ENCODE assay signal across 1 cellular context in genomic region chr16:11797166-11797956, GRCh38.
TF ChIP-seq lines count a peak whose summit lies in the region.

A gene with protein sequence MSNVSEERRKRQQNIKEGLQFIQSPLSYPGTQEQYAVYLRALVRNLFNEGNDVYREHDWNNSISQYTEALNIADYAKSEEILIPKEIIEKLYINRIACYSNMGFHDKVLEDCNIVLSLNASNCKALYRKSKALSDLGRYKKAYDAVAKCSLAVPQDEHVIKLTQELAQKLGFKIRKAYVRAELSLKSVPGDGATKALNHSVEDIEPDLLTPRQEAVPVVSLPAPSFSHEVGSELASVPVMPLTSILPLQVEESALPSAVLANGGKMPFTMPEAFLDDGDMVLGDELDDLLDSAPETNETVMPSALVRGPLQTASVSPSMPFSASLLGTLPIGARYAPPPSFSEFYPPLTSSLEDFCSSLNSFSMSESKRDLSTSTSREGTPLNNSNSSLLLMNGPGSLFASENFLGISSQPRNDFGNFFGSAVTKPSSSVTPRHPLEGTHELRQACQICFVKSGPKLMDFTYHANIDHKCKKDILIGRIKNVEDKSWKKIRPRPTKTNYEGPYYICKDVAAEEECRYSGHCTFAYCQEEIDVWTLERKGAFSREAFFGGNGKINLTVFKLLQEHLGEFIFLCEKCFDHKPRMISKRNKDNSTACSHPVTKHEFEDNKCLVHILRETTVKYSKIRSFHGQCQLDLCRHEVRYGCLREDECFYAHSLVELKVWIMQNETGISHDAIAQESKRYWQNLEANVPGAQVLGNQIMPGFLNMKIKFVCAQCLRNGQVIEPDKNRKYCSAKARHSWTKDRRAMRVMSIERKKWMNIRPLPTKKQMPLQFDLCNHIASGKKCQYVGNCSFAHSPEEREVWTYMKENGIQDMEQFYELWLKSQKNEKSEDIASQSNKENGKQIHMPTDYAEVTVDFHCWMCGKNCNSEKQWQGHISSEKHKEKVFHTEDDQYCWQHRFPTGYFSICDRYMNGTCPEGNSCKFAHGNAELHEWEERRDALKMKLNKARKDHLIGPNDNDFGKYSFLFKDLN (minus strand): TSS chr16:11797258. CDS start chr16:11782354, 14,904 bp downstream.

TF ChIP-seq in HepG2, 621 proteins besides CTCF, POLR2A, EP300 and RAD21 (continued from another document and continues in another):
- TF ChIP-seq, protein P1, sequence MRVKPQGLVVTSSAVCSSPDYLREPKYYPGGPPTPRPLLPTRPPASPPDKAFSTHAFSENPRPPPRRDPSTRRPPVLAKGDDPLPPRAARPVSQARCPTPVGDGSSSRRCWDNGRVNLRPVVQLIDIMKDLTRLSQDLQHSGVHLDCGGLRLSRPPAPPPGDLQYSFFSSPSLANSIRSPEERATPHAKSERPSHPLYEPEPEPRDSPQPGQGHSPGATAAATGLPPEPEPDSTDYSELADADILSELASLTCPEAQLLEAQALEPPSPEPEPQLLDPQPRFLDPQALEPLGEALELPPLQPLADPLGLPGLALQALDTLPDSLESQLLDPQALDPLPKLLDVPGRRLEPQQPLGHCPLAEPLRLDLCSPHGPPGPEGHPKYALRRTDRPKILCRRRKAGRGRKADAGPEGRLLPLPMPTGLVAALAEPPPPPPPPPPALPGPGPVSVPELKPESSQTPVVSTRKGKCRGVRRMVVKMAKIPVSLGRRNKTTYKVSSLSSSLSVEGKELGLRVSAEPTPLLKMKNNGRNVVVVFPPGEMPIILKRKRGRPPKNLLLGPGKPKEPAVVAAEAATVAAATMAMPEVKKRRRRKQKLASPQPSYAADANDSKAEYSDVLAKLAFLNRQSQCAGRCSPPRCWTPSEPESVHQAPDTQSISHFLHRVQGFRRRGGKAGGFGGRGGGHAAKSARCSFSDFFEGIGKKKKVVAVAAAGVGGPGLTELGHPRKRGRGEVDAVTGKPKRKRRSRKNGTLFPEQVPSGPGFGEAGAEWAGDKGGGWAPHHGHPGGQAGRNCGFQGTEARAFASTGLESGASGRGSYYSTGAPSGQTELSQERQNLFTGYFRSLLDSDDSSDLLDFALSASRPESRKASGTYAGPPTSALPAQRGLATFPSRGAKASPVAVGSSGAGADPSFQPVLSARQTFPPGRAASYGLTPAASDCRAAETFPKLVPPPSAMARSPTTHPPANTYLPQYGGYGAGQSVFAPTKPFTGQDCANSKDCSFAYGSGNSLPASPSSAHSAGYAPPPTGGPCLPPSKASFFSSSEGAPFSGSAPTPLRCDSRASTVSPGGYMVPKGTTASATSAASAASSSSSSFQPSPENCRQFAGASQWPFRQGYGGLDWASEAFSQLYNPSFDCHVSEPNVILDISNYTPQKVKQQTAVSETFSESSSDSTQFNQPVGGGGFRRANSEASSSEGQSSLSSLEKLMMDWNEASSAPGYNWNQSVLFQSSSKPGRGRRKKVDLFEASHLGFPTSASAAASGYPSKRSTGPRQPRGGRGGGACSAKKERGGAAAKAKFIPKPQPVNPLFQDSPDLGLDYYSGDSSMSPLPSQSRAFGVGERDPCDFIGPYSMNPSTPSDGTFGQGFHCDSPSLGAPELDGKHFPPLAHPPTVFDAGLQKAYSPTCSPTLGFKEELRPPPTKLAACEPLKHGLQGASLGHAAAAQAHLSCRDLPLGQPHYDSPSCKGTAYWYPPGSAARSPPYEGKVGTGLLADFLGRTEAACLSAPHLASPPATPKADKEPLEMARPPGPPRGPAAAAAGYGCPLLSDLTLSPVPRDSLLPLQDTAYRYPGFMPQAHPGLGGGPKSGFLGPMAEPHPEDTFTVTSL (CRISPR knock-in tag; IDR thresholded peaks at IDR 0.05; ENCODE audit: borderline replicate concordance): peak; percentile 80; the same call in 1 of the 2 replicates
- TF ChIP-seq ZSCAN20 (CRISPR knock-in tag; IDR thresholded peaks at IDR 0.05; ENCODE audit: borderline replicate concordance) (peak; percentile 97), ZNF761 (CRISPR knock-in tag; conservative IDR thresholded peaks at IDR 0.05) (peak; percentile 93; the same call in 1 of the 2 replicates), CCDC6 (CRISPR knock-in tag; IDR thresholded peaks at IDR 0.05) (peak; percentile 70; the same call in 1 of the 2 replicates), ZNF180 (CRISPR knock-in tag; IDR thresholded peaks at IDR 0.05; ENCODE audit: borderline replicate concordance, low read depth) (peak; percentile 79; the same call in 1 of the 2 replicates), HMG20A (CRISPR knock-in tag; IDR thresholded peaks at IDR 0.05; ENCODE audit: borderline replicate concordance) (peak; percentile 73), SPEN (CRISPR knock-in tag; IDR thresholded peaks at IDR 0.05; ENCODE audit: low read depth) (peak; percentile 98), SETDB1 (CRISPR knock-in tag; IDR thresholded peaks at IDR 0.05; ENCODE audit: borderline replicate concordance) (no peak), PLRG1 (conservative IDR thresholded peaks at IDR 0.05) (no peak), ZNF724P (CRISPR knock-in tag; IDR thresholded peaks at IDR 0.05; ENCODE audit: borderline replicate concordance) (no peak), ATAD3A (CRISPR knock-in tag; IDR thresholded peaks at IDR 0.05) (0 out of 2 replicates have a peak, but pooled peaks have one; percentile 35), ZNF253 (CRISPR knock-in tag; IDR thresholded peaks at IDR 0.05; ENCODE audit: borderline replicate concordance) (peak; percentile 94), SP2 (CRISPR knock-in tag; IDR thresholded peaks at IDR 0.05) (peak; percentile 92), ZBTB14 (CRISPR knock-in tag; IDR thresholded peaks at IDR 0.05) (peak; percentile 88), TBX3 (IDR thresholded peaks at IDR 0.05; ENCODE audit: borderline replicate concordance) (no peak), HOMEZ (CRISPR knock-in tag; IDR thresholded peaks at IDR 0.05; ENCODE audit: low read depth) (peak; percentile 65; the same call in 1 of the 2 replicates), GTF3A (CRISPR knock-in tag; conservative IDR thresholded peaks at IDR 0.05) (peak; percentile 97), SMAD1 (CRISPR knock-in tag; IDR thresholded peaks at IDR 0.05; ENCODE audit: borderline replicate concordance, low read depth) (peak; percentile 99), ZC3H13 (CRISPR knock-in tag; IDR thresholded peaks at IDR 0.05) (peak; percentile 71; the same call in 1 of the 2 replicates), GATAD2A (CRISPR knock-in tag; IDR thresholded peaks at IDR 0.05) (peak; percentile 69), ZNF20 (CRISPR knock-in tag; IDR thresholded peaks at IDR 0.05) (0 out of 2 replicates have a peak, but pooled peaks have one; percentile 50), FOXK2 (IDR thresholded peaks at IDR 0.05) (no peak), KDM4B (CRISPR knock-in tag; IDR thresholded peaks at IDR 0.05) (peak; percentile 93), PRPF4 (IDR thresholded peaks at IDR 0.05; ENCODE audit: low read depth, low read length, poor library complexity, severe bottlenecking) (no peak), TOPORS (CRISPR knock-in tag; IDR thresholded peaks at IDR 0.05) (peak; percentile 97), MAF1 (CRISPR knock-in tag; IDR thresholded peaks at IDR 0.05; ENCODE audit: borderline replicate concordance) (peak; percentile 97; the same call in 1 of the 2 replicates), ZNF776 (CRISPR knock-in tag; IDR thresholded peaks at IDR 0.05) (peak; percentile 94), SMAD3 (CRISPR knock-in tag; IDR thresholded peaks at IDR 0.05) (peak; percentile 95), ZMAT3 (CRISPR knock-in tag; conservative IDR thresholded peaks at IDR 0.05) (peak; percentile 96), RNF219 (CRISPR knock-in tag; IDR thresholded peaks at IDR 0.05) (no peak), PLSCR1 (CRISPR knock-in tag; IDR thresholded peaks at IDR 0.05; ENCODE audit: borderline replicate concordance) (no peak), MAX (IDR thresholded peaks at IDR 0.05) (peak; percentile 89), HIVEP1 (CRISPR knock-in tag; IDR thresholded peaks at IDR 0.05) (peak; percentile 94; the same call in 1 of the 2 replicates), KLF16 (CRISPR knock-in tag; IDR thresholded peaks at IDR 0.05) (peak in 1 of 2 experiments; percentile 99; a peak in 2 of 4 replicates), ZSCAN22 (CRISPR knock-in tag; IDR thresholded peaks at IDR 0.05) (peak; percentile 68)
- TF ChIP-seq, protein P2, sequence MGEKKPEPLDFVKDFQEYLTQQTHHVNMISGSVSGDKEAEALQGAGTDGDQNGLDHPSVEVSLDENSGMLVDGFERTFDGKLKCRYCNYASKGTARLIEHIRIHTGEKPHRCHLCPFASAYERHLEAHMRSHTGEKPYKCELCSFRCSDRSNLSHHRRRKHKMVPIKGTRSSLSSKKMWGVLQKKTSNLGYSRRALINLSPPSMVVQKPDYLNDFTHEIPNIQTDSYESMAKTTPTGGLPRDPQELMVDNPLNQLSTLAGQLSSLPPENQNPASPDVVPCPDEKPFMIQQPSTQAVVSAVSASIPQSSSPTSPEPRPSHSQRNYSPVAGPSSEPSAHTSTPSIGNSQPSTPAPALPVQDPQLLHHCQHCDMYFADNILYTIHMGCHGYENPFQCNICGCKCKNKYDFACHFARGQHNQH (CRISPR knock-in tag; IDR thresholded peaks at IDR 0.05): peak; percentile 98
- TF ChIP-seq, protein P3, sequence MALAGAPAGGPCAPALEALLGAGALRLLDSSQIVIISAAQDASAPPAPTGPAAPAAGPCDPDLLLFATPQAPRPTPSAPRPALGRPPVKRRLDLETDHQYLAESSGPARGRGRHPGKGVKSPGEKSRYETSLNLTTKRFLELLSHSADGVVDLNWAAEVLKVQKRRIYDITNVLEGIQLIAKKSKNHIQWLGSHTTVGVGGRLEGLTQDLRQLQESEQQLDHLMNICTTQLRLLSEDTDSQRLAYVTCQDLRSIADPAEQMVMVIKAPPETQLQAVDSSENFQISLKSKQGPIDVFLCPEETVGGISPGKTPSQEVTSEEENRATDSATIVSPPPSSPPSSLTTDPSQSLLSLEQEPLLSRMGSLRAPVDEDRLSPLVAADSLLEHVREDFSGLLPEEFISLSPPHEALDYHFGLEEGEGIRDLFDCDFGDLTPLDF (CRISPR knock-in tag; IDR thresholded peaks at IDR 0.05): peak; percentile 91
- TF ChIP-seq, protein P4, sequence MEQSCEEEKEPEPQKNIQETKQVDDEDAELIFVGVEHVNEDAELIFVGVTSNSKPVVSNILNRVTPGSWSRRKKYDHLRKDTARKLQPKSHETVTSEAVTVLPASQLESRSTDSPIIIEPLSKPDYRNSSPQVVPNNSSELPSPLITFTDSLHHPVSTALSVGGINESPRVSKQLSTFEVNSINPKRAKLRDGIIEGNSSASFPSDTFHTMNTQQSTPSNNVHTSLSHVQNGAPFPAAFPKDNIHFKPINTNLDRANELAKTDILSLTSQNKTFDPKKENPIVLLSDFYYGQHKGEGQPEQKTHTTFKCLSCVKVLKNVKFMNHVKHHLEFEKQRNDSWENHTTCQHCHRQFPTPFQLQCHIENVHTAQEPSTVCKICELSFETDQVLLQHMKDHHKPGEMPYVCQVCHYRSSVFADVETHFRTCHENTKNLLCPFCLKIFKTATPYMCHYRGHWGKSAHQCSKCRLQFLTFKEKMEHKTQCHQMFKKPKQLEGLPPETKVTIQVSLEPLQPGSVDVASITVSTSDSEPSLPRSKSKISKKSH (CRISPR knock-in tag; IDR thresholded peaks at IDR 0.05; ENCODE audit: borderline replicate concordance): peak; percentile 100
